ENCODE assay signal across 17 cellular contexts in genomic region chr14:24042733-24043132, GRCh38. TPM values are rescaled to one million over a fixed set of nuclear protein-coding genes. Genes with fewer than 3 reads are reported as not detected.
"Had no signal": no experiment of that assay in that cellular context is flagged by ENCODE, and none has a peak within 500 bp of the region (broad histone marks: within the 10 kb centered on the region; RNA-seq: fewer than 3 reads in every experiment).

No MANE protein-coding gene starts in this region.

- H3K4me3 Mint-ChIP-seq: activated CD4-positive, alpha-beta T cell treated with anti-CD3 and anti-CD28 coated beads, Interleukin-2, amount 10 ng/mL, durations not matched to agents 24 days and 14 days; activated T-helper 1 cell treated with anti-CD3 and anti-CD28 coated beads, Interleukin-12 subunit alpha, Interleukin-12 subunit beta, Interleukin-2, Interleukin-4 antibody, amounts not matched to agents 30 ng/mL and 10 ng/mL and 1 ng/mL, durations not matched to agents 14 hours and 24 hours and 36 hours; memory B cell; nephron progenitor cell; WTC11 had no signal

- H3K27ac Mint-ChIP-seq: activated CD4-positive, alpha-beta T cell treated with anti-CD3 and anti-CD28 coated beads, Interleukin-2, amount 10 ng/mL, durations not matched to agents 24 days and 14 days; activated T-helper 1 cell treated with anti-CD3 and anti-CD28 coated beads, Interleukin-12 subunit alpha, Interleukin-12 subunit beta, Interleukin-2, Interleukin-4 antibody, amounts not matched to agents 30 ng/mL and 10 ng/mL and 1 ng/mL, durations not matched to agents 14 hours and 24 hours and 36 hours; memory B cell; nephron progenitor cell; WTC11 had no signal

- H3K9me3 Mint-ChIP-seq: activated CD4-positive, alpha-beta T cell treated with anti-CD3 and anti-CD28 coated beads, Interleukin-2, amount 10 ng/mL, durations not matched to agents 24 days and 14 days; activated T-helper 1 cell treated with anti-CD3 and anti-CD28 coated beads, Interleukin-12 subunit alpha, Interleukin-12 subunit beta, Interleukin-2, Interleukin-4 antibody, amounts not matched to agents 30 ng/mL and 10 ng/mL and 1 ng/mL, durations not matched to agents 14 hours and 24 hours and 36 hours; memory B cell; nephron progenitor cell had no signal

- H3K36me3 Mint-ChIP-seq: memory B cell, WTC11 had no signal

- H3K4me1 Mint-ChIP-seq: activated CD4-positive, alpha-beta T cell treated with anti-CD3 and anti-CD28 coated beads, Interleukin-2, amount 10 ng/mL, durations not matched to agents 24 days and 14 days; nephron progenitor cell; WTC11 had no signal

- DNase-seq: activated CD4-positive, alpha-beta T cell treated with anti-CD3 and anti-CD28 coated beads, Interleukin-2, amount 10 ng/mL, durations not matched to agents 24 days and 14 days; activated naive CD4-positive, alpha-beta T cell; aorta; dorsolateral prefrontal cortex; nephron progenitor cell; stimulated activated CD4-positive, alpha-beta T cell treated with anti-CD3 and anti-CD28 coated beads, Interleukin-15, amount 100 ng/mL, for 24 hours; stimulated activated CD4-positive, alpha-beta T cell treated with anti-CD3 and anti-CD28 coated beads, Interleukin-4, amount 100 ng/mL, for 24 hours; stomach; uterus had no signal

- ATAC-seq: esophagus mucosa, WTC11 had no signal

RNA-seq across cellular contexts. Expression of gene CARMIL3, which starts 9.1 kb away (rescaled TPM):
- total RNA-seq: bronchial epithelial cell, fibroblast of villous mesenchyme had no signal

RNA-seq across cellular contexts. Expression of gene CPNE6, which starts 28.6 kb away (rescaled TPM):
- total RNA-seq: activated CD4-positive, alpha-beta T cell treated with anti-CD3 and anti-CD28 coated beads, Interleukin-2, amount 10 ng/mL, durations not matched to agents 24 days and 14 days; activated T-helper 1 cell treated with anti-CD3 and anti-CD28 coated beads, Interleukin-12 subunit alpha, Interleukin-12 subunit beta, Interleukin-2, Interleukin-4 antibody, amounts not matched to agents 30 ng/mL and 10 ng/mL and 1 ng/mL, durations not matched to agents 14 hours and 24 hours and 36 hours; bronchial epithelial cell; esophagus mucosa; fibroblast of villous mesenchyme; osteocyte; renal cortical epithelial cell; stomach; WTC11 had no signal
